Comparison of ENCODE assay signal across 1 cellular context in genomic region chr19:2578391-2578826, GRCh38.
TF ChIP-seq lines count a peak whose summit lies in the region.

No MANE protein-coding gene starts in this region.

TF ChIP-seq in SK-N-SH treated with all-trans-retinoic acid at 6 μM for 48 hours, 23 proteins besides CTCF, POLR2A, EP300 and RAD21 (continued from another document):
- TF ChIP-seq, protein P1, sequence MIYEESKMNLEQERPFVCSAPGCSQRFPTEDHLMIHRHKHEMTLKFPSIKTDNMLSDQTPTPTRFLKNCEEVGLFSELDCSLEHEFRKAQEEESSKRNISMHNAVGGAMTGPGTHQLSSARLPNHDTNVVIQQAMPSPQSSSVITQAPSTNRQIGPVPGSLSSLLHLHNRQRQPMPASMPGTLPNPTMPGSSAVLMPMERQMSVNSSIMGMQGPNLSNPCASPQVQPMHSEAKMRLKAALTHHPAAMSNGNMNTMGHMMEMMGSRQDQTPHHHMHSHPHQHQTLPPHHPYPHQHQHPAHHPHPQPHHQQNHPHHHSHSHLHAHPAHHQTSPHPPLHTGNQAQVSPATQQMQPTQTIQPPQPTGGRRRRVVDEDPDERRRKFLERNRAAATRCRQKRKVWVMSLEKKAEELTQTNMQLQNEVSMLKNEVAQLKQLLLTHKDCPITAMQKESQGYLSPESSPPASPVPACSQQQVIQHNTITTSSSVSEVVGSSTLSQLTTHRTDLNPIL (CRISPR knock-in tag; IDR thresholded peaks at IDR 0.05; ENCODE audit: low read depth): no peak
